ENCODE assay signal across 31 cellular contexts in genomic region chr15:86663304-86663703, GRCh38.
"Had no signal": no experiment of that assay in that cellular context is flagged by ENCODE, and none has a peak within 500 bp of the region (broad histone marks: within the 10 kb centered on the region; RNA-seq: fewer than 3 reads in every experiment).

No MANE protein-coding gene starts in this region.

- H3K4me3 ChIP-seq: ascending aorta, cardiac muscle cell, SJCRH30, SK-N-MC had no signal

- H3K36me3 Mint-ChIP-seq: activated naive CD8-positive, alpha-beta T cell; IgD-negative memory B cell had no signal

- H3K9me3 ChIP-seq: ascending aorta, SJCRH30 had no signal

- H3K27ac ChIP-seq: ascending aorta, cardiac muscle cell, SJCRH30, SK-N-MC had no signal

- H3K36me3 ChIP-seq: ascending aorta, cardiac muscle cell, SJCRH30 had no signal

- ATAC-seq: activated CD8-positive, alpha-beta T cell treated with anti-CD3 and anti-CD28 coated beads for 36 hours; Panc1 had no signal

- H3K27ac Mint-ChIP-seq: activated B cell treated with CpG ODN at 0.5 μM for 24 hours; activated CD8-positive, alpha-beta T cell treated with anti-CD3 and anti-CD28 coated beads for 36 hours; activated naive CD8-positive, alpha-beta T cell; activated T-helper 2 cell treated with anti-CD3 and anti-CD28 coated beads, Interferon-gamma antibody, Interleukin-2, Interleukin-4, amounts not matched to agents 10 μg/mL and 5 μg/mL and 100 μg/mL, durations not matched to agents 14 hours and 24 hours and 36 hours; IgD-negative memory B cell; T-helper 2 cell treated with Interferon-gamma antibody and Interleukin-4, amounts not matched to agents 5 μg/mL and 100 μg/mL, for 36 hours had no signal

- H3K9me3 Mint-ChIP-seq: activated B cell treated with CpG ODN at 0.5 μM for 24 hours; central memory CD8-positive, alpha-beta T cell had no signal

- H3K27me3 ChIP-seq: ascending aorta, cardiac muscle cell, SJCRH30 had no signal

- DNase-seq: activated B cell treated with CpG ODN at 0.5 μM for 24 hours; activated CD4-positive, alpha-beta T cell treated with anti-CD3 and anti-CD28 coated beads for 4 hours; activated CD4-positive, alpha-beta T cell treated with anti-CD3 and anti-CD28 coated beads, Interleukin-2, amount 50 U/mL, for 4 hours; activated CD4-positive, CD25-positive, alpha-beta regulatory T cell treated with anti-CD3 and anti-CD28 coated beads, Interleukin-2, amount 50 U/mL, for 72 hours; activated CD8-positive, alpha-beta T cell treated with anti-CD3 and anti-CD28 coated beads for 36 hours; activated gamma-delta T cell; activated naive CD4-positive, alpha-beta T cell treated with Interleukin-2 at 50 U/mL for 16 hours; activated T-cell treated with anti-CD3 and anti-CD28 coated beads, Interleukin-2, amount 50 U/mL, for 1 hour; amygdala; Kasumi-1; KG1; MM.1S; MV-4-11; NCI-H1092; NCI-H1436 treated with DMSO at 0.1 percent for 48 hours; NCI-H187 treated with DMSO at 0.1 percent for 48 hours; NCI-H2081 treated with DMSO at 0.1 percent for 48 hours; NCI-H226; NCI-H446 treated with DMSO at 0.1 percent for 48 hours; NCI-H524; SHP77; SJCRH30 had no signal

- H3K4me1 Mint-ChIP-seq: activated B cell treated with CpG ODN at 0.5 μM for 24 hours had no signal

- H3K27me3 Mint-ChIP-seq: activated B cell treated with CpG ODN at 0.5 μM for 24 hours; activated CD8-positive, alpha-beta T cell treated with anti-CD3 and anti-CD28 coated beads for 36 hours; activated naive CD8-positive, alpha-beta T cell; central memory CD8-positive, alpha-beta T cell; IgD-negative memory B cell had no signal

- H3K4me3 Mint-ChIP-seq: activated B cell treated with CpG ODN at 0.5 μM for 24 hours; activated CD8-positive, alpha-beta T cell treated with anti-CD3 and anti-CD28 coated beads for 36 hours; activated naive CD8-positive, alpha-beta T cell; central memory CD8-positive, alpha-beta T cell; IgD-negative memory B cell; T-helper 2 cell treated with Interferon-gamma antibody and Interleukin-4, amounts not matched to agents 5 μg/mL and 100 μg/mL, for 36 hours had no signal

- H3K4me1 ChIP-seq: ascending aorta, SJCRH30 had no signal
